Comparison of ENCODE assay signal across 13 cellular contexts in the genomic region with DNA sequence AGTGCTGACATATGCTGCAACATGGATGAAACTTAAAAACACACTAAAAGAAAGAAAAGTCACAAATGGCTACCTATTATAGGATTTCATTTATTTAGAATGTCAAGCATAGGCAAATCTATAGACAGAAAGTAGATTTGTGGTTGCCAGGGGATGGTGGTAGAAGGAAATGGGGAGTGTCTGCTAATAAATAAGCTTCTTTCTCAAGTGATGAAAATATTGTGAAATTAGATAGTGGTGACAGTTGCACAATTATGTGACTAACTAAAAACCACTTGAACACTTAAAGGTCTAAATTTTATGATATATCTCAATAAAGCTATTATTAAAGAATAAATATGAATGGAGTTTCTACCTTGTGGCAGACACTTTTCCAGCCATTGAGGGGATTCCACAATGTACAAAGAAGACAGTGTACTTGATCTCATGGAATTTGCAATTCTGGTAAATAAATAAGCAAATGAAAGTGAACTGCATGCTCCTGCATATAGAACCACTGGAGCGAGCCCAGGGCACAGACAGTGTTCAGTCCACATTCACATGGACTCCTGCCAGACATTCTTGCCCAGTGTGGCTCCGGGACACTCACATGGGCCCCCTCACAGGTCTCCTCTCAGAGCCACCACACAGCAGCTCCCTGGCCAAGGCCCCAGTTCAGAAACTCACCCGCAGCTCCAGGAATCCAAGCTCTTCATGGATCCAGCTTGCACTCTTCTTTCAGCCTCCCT.
"Had no signal": no experiment of that assay in that cellular context is flagged by ENCODE, and none has a peak within 500 bp of the region (broad histone marks: within the 10 kb centered on the region; RNA-seq: fewer than 3 reads in every experiment).

No MANE protein-coding gene starts in this region.

- H2AFZ ChIP-seq: parathyroid adenoma had no signal

- FAIRE-seq: colon, islet of Langerhans had no signal

- H3K27ac Mint-ChIP-seq: activated naive CD8-positive, alpha-beta T cell treated with anti-CD3 and anti-CD28 coated beads for 36 hours had no signal

- DNase-seq: activated CD4-positive, alpha-beta T cell treated with anti-CD3 and anti-CD28 coated beads for 1 hour; activated CD4-positive, alpha-beta T cell treated with anti-CD3 and anti-CD28 coated beads, Interleukin-2, amount 50 U/mL, for 48 hours; activated gamma-delta T cell; activated naive CD8-positive, alpha-beta T cell treated with anti-CD3 and anti-CD28 coated beads for 36 hours; activated T-cell treated with anti-CD3 and anti-CD28 coated beads, Interleukin-2, amount 50 U/mL, for 48 hours; anterior cingulate cortex; foreskin melanocyte; heart right ventricle; left ventricle myocardium inferior had no signal

- H3K27ac ChIP-seq: heart right ventricle, left ventricle myocardium inferior, parathyroid adenoma had no signal

- H3K9me3 ChIP-seq: left ventricle myocardium inferior had no signal

- H3K4me3 Mint-ChIP-seq: activated naive CD8-positive, alpha-beta T cell treated with anti-CD3 and anti-CD28 coated beads for 36 hours had no signal

- H3K4me1 Mint-ChIP-seq: activated naive CD8-positive, alpha-beta T cell treated with anti-CD3 and anti-CD28 coated beads for 36 hours had no signal

- H3K4me1 ChIP-seq: left ventricle myocardium inferior, parathyroid adenoma had no signal

- H3K27me3 ChIP-seq: heart right ventricle had no signal

- H3K9ac ChIP-seq: parathyroid adenoma had no signal

- H3K79me2 ChIP-seq: parathyroid adenoma had no signal

- H3K4me3 ChIP-seq: heart right ventricle, left ventricle myocardium inferior, smooth muscle cell had no signal

- H3K4me2 ChIP-seq: smooth muscle cell had no signal

- H3K36me3 ChIP-seq: heart right ventricle, left ventricle myocardium inferior had no signal

- H3K36me3 Mint-ChIP-seq: activated naive CD8-positive, alpha-beta T cell treated with anti-CD3 and anti-CD28 coated beads for 36 hours had no signal
